In genomic region chrX:136708348-136708747, GRCh38 we compare ENCODE assay signal across 12 cellular contexts.
DNase-seq lines count a peak whose midpoint lies in the region; ATAC-seq, FAIRE-seq and TF ChIP-seq lines count a peak whose summit lies in the region.
"Had no signal": no experiment of that assay in that cellular context is flagged by ENCODE, and none has a peak within 500 bp of the region (broad histone marks: within the 10 kb centered on the region; RNA-seq: fewer than 3 reads in every experiment).

No MANE protein-coding gene starts in this region.

- no peak overlapping the region for H3K27ac ChIP-seq in liver (ENCODE audit: low read depth in 1 of 2, low read length in 2 of 2)
- H3K27ac ChIP-seq: coronary artery, SJSA1, skin epidermis had no signal

- H3K4me3 ChIP-seq in liver (ENCODE audit: low read depth in 1 of 3, low read length in 3 of 3) = no peak overlapping the region
- H3K4me3 ChIP-seq: coronary artery, SJSA1, skin epidermis had no signal

- FAIRE-seq in D721Med (lab: Jason Lieb, UNC) = no peak

- no peaks in the 10 kb centered on the region for H3K36me3 ChIP-seq in liver (ENCODE audit: control insufficient read depth in 4 of 4, insufficient read depth in 3 of 4, low read depth in 1 of 4, low read length in 3 of 4)
- H3K36me3 ChIP-seq: SJSA1 had no signal

- TF ChIP-seq RAD21 in liver (IDR thresholded peaks at IDR 0.05) = peak in 1 of 2 donors; percentile 49

- TF ChIP-seq CTCF in D721Med (IDR thresholded peaks at IDR 0.05; ENCODE audit: insufficient read depth, missing control alignments) = peak; percentile 28
- peak; percentile 23 for TF ChIP-seq CTCF in liver (IDR thresholded peaks at IDR 0.05; ENCODE audit: low read depth, low read length, missing input control)

- H3K9me3 ChIP-seq in liver (ENCODE audit: control insufficient read depth in 4 of 4, low read length in 3 of 4) = no peaks in the 10 kb centered on the region
- H3K9me3 ChIP-seq: SJSA1 had no signal

- H3K4me1 ChIP-seq in liver (ENCODE audit: control insufficient read depth in 4 of 4, insufficient read depth in 4 of 4, low read length in 3 of 4) = peaks cover 0 to 2% (median 0%) of the 10 kb centered on the region in 4 donors

- peak; percentile 55 for ATAC-seq in GM21619 (IDR thresholded peaks at IDR 0.05; ENCODE audit: unreplicated experiment)
- no peak for ATAC-seq in GM21737 (IDR thresholded peaks at IDR 0.05; ENCODE audit: unreplicated experiment)

- H3K9ac ChIP-seq in liver (ENCODE audit: low read depth in 1 of 2, low read length in 2 of 2) = no peak overlapping the region

- WGBS in liver = 80% methylated on average over 1 of the region's 1 CpG

- H3K27me3 ChIP-seq in liver (ENCODE audit: control insufficient read depth in 4 of 4, insufficient read depth in 4 of 4, low read length in 3 of 4) = no peaks in the 10 kb centered on the region
- H3K27me3 ChIP-seq: SJSA1 had no signal

- DNase-seq in D721Med (ENCODE audit: insufficient read length, low spot score) (no peak), RPMI8226 (peak; percentile 26), CD1c-positive myeloid dendritic cell (ENCODE audit: extremely low spot score) (no peak), OCI-M2 (lab: John Stamatoyannopoulos, UW; ENCODE audit: unreplicated experiment) (no peak)
- no peak for DNase-seq in stimulated activated CD4-positive, alpha-beta T cell treated with anti-CD3 and anti-CD28 coated beads, Interleukin-2, amount 100 ng/mL, for 24 hours
- DNase-seq: GOT3 had no signal

TF ChIP-seq in liver, 16 proteins besides CTCF, POLR2A, EP300 and RAD21:
- TF ChIP-seq, protein P1, sequence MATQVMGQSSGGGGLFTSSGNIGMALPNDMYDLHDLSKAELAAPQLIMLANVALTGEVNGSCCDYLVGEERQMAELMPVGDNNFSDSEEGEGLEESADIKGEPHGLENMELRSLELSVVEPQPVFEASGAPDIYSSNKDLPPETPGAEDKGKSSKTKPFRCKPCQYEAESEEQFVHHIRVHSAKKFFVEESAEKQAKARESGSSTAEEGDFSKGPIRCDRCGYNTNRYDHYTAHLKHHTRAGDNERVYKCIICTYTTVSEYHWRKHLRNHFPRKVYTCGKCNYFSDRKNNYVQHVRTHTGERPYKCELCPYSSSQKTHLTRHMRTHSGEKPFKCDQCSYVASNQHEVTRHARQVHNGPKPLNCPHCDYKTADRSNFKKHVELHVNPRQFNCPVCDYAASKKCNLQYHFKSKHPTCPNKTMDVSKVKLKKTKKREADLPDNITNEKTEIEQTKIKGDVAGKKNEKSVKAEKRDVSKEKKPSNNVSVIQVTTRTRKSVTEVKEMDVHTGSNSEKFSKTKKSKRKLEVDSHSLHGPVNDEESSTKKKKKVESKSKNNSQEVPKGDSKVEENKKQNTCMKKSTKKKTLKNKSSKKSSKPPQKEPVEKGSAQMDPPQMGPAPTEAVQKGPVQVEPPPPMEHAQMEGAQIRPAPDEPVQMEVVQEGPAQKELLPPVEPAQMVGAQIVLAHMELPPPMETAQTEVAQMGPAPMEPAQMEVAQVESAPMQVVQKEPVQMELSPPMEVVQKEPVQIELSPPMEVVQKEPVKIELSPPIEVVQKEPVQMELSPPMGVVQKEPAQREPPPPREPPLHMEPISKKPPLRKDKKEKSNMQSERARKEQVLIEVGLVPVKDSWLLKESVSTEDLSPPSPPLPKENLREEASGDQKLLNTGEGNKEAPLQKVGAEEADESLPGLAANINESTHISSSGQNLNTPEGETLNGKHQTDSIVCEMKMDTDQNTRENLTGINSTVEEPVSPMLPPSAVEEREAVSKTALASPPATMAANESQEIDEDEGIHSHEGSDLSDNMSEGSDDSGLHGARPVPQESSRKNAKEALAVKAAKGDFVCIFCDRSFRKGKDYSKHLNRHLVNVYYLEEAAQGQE (IDR thresholded peaks at IDR 0.05) = no peak
- no peak for TF ChIP-seq GABPA (IDR thresholded peaks at IDR 0.05 in 1 of 2, conservative IDR thresholded peaks at IDR 0.05 in 1 of 2)
- TF ChIP-seq RXRA (IDR thresholded peaks at IDR 0.05) = no peak
- no peak for TF ChIP-seq EGR1 (IDR thresholded peaks at IDR 0.05; ENCODE audit: low read depth in 2 of 2)
- TF ChIP-seq SP1 (IDR thresholded peaks at IDR 0.05) = no peak
- no peak for TF ChIP-seq YY1 (IDR thresholded peaks at IDR 0.05)
- no peak for TF ChIP-seq HNF4G (IDR thresholded peaks at IDR 0.05)
- TF ChIP-seq, protein P2, sequence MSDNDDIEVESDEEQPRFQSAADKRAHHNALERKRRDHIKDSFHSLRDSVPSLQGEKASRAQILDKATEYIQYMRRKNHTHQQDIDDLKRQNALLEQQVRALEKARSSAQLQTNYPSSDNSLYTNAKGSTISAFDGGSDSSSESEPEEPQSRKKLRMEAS (IDR thresholded peaks at IDR 0.05) = no peak
- no peak for TF ChIP-seq FOXA2 (IDR thresholded peaks at IDR 0.05)
- no peak for TF ChIP-seq ATF3 (IDR thresholded peaks at IDR 0.05)
- TF ChIP-seq JUND (IDR thresholded peaks at IDR 0.05) = no peak
- no peak for TF ChIP-seq NR2F2 (IDR thresholded peaks at IDR 0.05)
- TF ChIP-seq, protein P3, sequence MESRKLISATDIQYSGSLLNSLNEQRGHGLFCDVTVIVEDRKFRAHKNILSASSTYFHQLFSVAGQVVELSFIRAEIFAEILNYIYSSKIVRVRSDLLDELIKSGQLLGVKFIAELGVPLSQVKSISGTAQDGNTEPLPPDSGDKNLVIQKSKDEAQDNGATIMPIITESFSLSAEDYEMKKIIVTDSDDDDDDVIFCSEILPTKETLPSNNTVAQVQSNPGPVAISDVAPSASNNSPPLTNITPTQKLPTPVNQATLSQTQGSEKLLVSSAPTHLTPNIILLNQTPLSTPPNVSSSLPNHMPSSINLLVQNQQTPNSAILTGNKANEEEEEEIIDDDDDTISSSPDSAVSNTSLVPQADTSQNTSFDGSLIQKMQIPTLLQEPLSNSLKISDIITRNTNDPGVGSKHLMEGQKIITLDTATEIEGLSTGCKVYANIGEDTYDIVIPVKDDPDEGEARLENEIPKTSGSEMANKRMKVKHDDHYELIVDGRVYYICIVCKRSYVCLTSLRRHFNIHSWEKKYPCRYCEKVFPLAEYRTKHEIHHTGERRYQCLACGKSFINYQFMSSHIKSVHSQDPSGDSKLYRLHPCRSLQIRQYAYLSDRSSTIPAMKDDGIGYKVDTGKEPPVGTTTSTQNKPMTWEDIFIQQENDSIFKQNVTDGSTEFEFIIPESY (IDR thresholded peaks at IDR 0.05) = no peak
- no peak for TF ChIP-seq FOXA1 (IDR thresholded peaks at IDR 0.05)
- no peak for TF ChIP-seq HNF4A (conservative IDR thresholded peaks at IDR 0.05)
- no peak for TF ChIP-seq TAF1 (conservative IDR thresholded peaks at IDR 0.05)
